In genomic region chr13:111945086-111945485, GRCh38 we compare ENCODE assay signal across 13 cellular contexts.
DNase-seq lines count a peak whose midpoint lies in the region; ATAC-seq and TF ChIP-seq lines count a peak whose summit lies in the region.
"Had no signal": no experiment of that assay in that cellular context is flagged by ENCODE, and none has a peak within 500 bp of the region (broad histone marks: within the 10 kb centered on the region; RNA-seq: fewer than 3 reads in every experiment).

No MANE protein-coding gene starts in this region.

- peak; percentile 25 for DNase-seq in activated CD8-positive, alpha-beta memory T cell treated with anti-CD3 and anti-CD28 coated beads, Interleukin-2, amount 10 ng/mL, durations not matched to agents 7 days and 5 days
- DNase-seq in activated CD8-positive, alpha-beta memory T cell treated with anti-CD3 and anti-CD28 coated beads, Interleukin-2, amount 50 U/mL, for 48 hours: no peak
- DNase-seq in islet precursor cell (peak; percentile 45), stomach (peak; percentile 16), T-helper 1 cell (no peak)
- DNase-seq in T-helper 2 cell treated with Interferon-gamma antibody and Interleukin-4, amounts not matched to agents 5 μg/mL and 100 μg/mL, for 36 hours (ENCODE audit: low spot score): no peak
- DNase-seq: 8988T; CD4-positive, CD25-positive, alpha-beta regulatory T cell; GM23248 had no signal

- H3K27ac Mint-ChIP-seq in activated CD8-positive, alpha-beta memory T cell treated with anti-CD3 and anti-CD28 coated beads, Interleukin-2, amount 10 ng/mL, durations not matched to agents 7 days and 5 days: no peak overlapping the region
- H3K27ac Mint-ChIP-seq in T-helper 2 cell treated with Interferon-gamma antibody and Interleukin-4, amounts not matched to agents 5 μg/mL and 100 μg/mL, for 36 hours: no peak overlapping the region
- H3K27ac Mint-ChIP-seq: CD4-positive, CD25-positive, alpha-beta regulatory T cell had no signal

- CTCF ChIA-PET in activated CD8-positive, alpha-beta memory T cell treated with anti-CD3 and anti-CD28 coated beads, Interleukin-2, amount 10 ng/mL, durations not matched to agents 7 days and 5 days (lab: Charles Lee): no interaction called here

- H3K36me3 Mint-ChIP-seq in activated CD8-positive, alpha-beta memory T cell treated with anti-CD3 and anti-CD28 coated beads, Interleukin-2, amount 10 ng/mL, durations not matched to agents 7 days and 5 days: no peaks in the 10 kb centered on the region
- H3K36me3 Mint-ChIP-seq in T-helper 2 cell treated with Interferon-gamma antibody and Interleukin-4, amounts not matched to agents 5 μg/mL and 100 μg/mL, for 36 hours (ENCODE audit: low read depth): no peaks in the 10 kb centered on the region
- H3K36me3 Mint-ChIP-seq: CD4-positive, CD25-positive, alpha-beta regulatory T cell had no signal

- TF ChIP-seq POLR2A in stomach (IDR thresholded peaks at IDR 0.05): no peak

- peaks cover 1% of the 10 kb centered on the region for H3K9me3 Mint-ChIP-seq in activated CD8-positive, alpha-beta memory T cell treated with anti-CD3 and anti-CD28 coated beads, Interleukin-2, amount 10 ng/mL, durations not matched to agents 7 days and 5 days (ENCODE audit: low read depth)
- no peaks in the 10 kb centered on the region for H3K9me3 Mint-ChIP-seq in T-helper 2 cell treated with Interferon-gamma antibody and Interleukin-4, amounts not matched to agents 5 μg/mL and 100 μg/mL, for 36 hours

- peaks cover 0 to 14% (median 8%) of the 10 kb centered on the region in 4 donors for H3K9me3 ChIP-seq in stomach

- H3K4me3 ChIP-seq in stomach: no peak overlapping the region
- H3K4me3 ChIP-seq: BLaER1 treated with 17β-estradiol and CSF1 and Interleukin-3, amounts not matched to agents 10 nM and 100 nM; GM23248 had no signal

- no peaks in the 10 kb centered on the region for H3K36me3 ChIP-seq in stomach
- H3K36me3 ChIP-seq: BLaER1 treated with 17β-estradiol and CSF1 and Interleukin-3, amounts not matched to agents 10 nM and 100 nM had no signal

- H3K4me1 Mint-ChIP-seq in activated CD8-positive, alpha-beta memory T cell treated with anti-CD3 and anti-CD28 coated beads, Interleukin-2, amount 10 ng/mL, durations not matched to agents 7 days and 5 days: no peaks in the 10 kb centered on the region
- no peaks in the 10 kb centered on the region for H3K4me1 Mint-ChIP-seq in T-helper 2 cell treated with Interferon-gamma antibody and Interleukin-4, amounts not matched to agents 5 μg/mL and 100 μg/mL, for 36 hours (ENCODE audit: low read depth)
- H3K4me1 Mint-ChIP-seq: CD4-positive, CD25-positive, alpha-beta regulatory T cell had no signal

- H3K27me3 Mint-ChIP-seq in activated CD8-positive, alpha-beta memory T cell treated with anti-CD3 and anti-CD28 coated beads, Interleukin-2, amount 10 ng/mL, durations not matched to agents 7 days and 5 days: no peaks in the 10 kb centered on the region
- no peaks in the 10 kb centered on the region for H3K27me3 Mint-ChIP-seq in T-helper 2 cell treated with Interferon-gamma antibody and Interleukin-4, amounts not matched to agents 5 μg/mL and 100 μg/mL, for 36 hours (ENCODE audit: low read depth)
- H3K27me3 Mint-ChIP-seq: CD4-positive, CD25-positive, alpha-beta regulatory T cell had no signal

- no peak overlapping the region for H3K27ac ChIP-seq in stomach
- H3K27ac ChIP-seq: BLaER1 treated with 17β-estradiol and CSF1 and Interleukin-3, amounts not matched to agents 10 nM and 100 nM; GM23248; HL-60 had no signal

- H3K4me3 Mint-ChIP-seq in activated CD8-positive, alpha-beta memory T cell treated with anti-CD3 and anti-CD28 coated beads, Interleukin-2, amount 10 ng/mL, durations not matched to agents 7 days and 5 days: no peak overlapping the region
- no peak overlapping the region for H3K4me3 Mint-ChIP-seq in T-helper 2 cell treated with Interferon-gamma antibody and Interleukin-4, amounts not matched to agents 5 μg/mL and 100 μg/mL, for 36 hours
- H3K4me3 Mint-ChIP-seq: CD4-positive, CD25-positive, alpha-beta regulatory T cell had no signal

- H3K27me3 ChIP-seq in stomach: peaks cover 0 to 39% (median 0%) of the 10 kb centered on the region in 3 donors
- H3K27me3 ChIP-seq: BLaER1 treated with 17β-estradiol and CSF1 and Interleukin-3, amounts not matched to agents 10 nM and 100 nM had no signal

- no peak for TF ChIP-seq EP300 in stomach (IDR thresholded peaks at IDR 0.05)

- ATAC-seq in activated CD8-positive, alpha-beta memory T cell treated with anti-CD3 and anti-CD28 coated beads, Interleukin-2, amount 10 ng/mL, durations not matched to agents 7 days and 5 days: no peak
- ATAC-seq in HG02938 (IDR thresholded peaks at IDR 0.05; ENCODE audit: unreplicated experiment): peak; percentile 7
- ATAC-seq: HCT116 had no signal

- H3K4me1 ChIP-seq in stomach: no peaks in the 10 kb centered on the region

- intact Hi-C loops in stomach (cut with DNase I; ENCODE audit: low total_unique reads): no loop called here

- 72 to 81% (median 80%) methylated on average over 16 of the region's 16 CpGs for WGBS in stomach, 5 donors

- TF ChIP-seq CTCF in stomach (IDR thresholded peaks at IDR 0.05): no peak

Comparison
In these comparisons a context has a peak if more than half of its experiments do, and no peak if none do; other contexts are left out.
1. DNase-seq: peak in activated CD8-positive, alpha-beta memory T cell treated with anti-CD3 and anti-CD28 coated beads, Interleukin-2, amount 10 ng/mL, durations not matched to agents 7 days and 5 days (single experiment), islet precursor cell (single experiment) and stomach (single experiment); none in activated CD8-positive, alpha-beta memory T cell treated with anti-CD3 and anti-CD28 coated beads, Interleukin-2, amount 50 U/mL, for 48 hours (single experiment), T-helper 1 cell (0 of 5) and T-helper 2 cell treated with Interferon-gamma antibody and Interleukin-4, amounts not matched to agents 5 μg/mL and 100 μg/mL, for 36 hours (single experiment).